Comparison of ENCODE assay signal across 24 cellular contexts in the genomic region with DNA sequence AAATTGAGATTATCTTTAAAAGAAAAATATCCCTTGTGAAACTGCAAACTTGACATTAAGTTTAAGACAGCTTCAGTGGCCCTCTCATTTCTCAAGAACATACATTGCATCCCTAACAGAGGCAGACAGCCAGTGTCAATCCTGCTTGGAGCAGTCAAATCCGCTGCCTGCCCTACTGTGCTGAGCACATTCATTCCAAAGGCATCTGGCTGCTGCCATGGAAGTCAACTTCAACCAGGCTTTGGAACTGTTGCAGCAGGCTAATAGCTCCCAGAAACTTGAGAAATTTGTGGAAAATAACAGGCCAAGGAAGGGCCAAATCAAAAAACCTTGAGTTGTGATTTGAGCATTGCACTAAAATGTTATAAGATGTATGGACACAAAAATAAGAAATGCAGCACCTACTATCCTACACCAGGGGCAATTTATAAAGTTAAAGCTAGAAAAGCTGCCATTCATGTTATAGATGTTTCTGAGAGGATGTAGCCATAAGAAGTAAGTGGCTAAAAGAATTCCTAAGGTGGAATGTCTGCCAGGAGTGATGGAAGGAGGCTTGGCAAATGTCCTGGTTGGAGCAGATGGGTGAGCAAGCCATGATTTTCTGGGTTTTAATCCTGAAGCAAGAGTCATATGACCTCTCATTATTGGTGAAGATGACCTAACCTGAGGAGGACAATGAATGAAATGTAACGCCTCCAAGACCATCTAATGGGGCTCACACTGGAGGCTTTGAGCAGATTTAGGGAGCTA. TPM values are rescaled to one million over a fixed set of nuclear protein-coding genes. Genes with fewer than 3 reads are reported as not detected.
"Had no signal": no experiment of that assay in that cellular context is flagged by ENCODE, and none has a peak within 500 bp of the region (broad histone marks: within the 10 kb centered on the region; RNA-seq: fewer than 3 reads in every experiment).

No MANE protein-coding gene starts in this region.

- DNase-seq: activated B cell treated with CpG ODN at 0.5 μM for 24 hours; activated CD4-positive, alpha-beta memory T cell treated with anti-CD3 and anti-CD28 coated beads for 36 hours; activated CD4-positive, alpha-beta T cell treated with anti-CD3 and anti-CD28 coated beads for 48 hours; activated naive CD4-positive, alpha-beta T cell treated with Interleukin-2 at 50 U/mL for 16 hours; activated naive CD8-positive, alpha-beta T cell treated with anti-CD3 and anti-CD28 coated beads for 36 hours; activated T-cell treated with anti-CD3 and anti-CD28 coated beads, Interleukin-2, amount 50 U/mL, for 48 hours; gastrocnemius medialis; islet precursor cell; left cardiac atrium; midbrain; natural killer cell; retina; sigmoid colon; stimulated activated CD4-positive, alpha-beta T cell treated with anti-CD3 and anti-CD28 coated beads, Interleukin-2, amount 100 ng/mL, for 48 hours; stimulated activated naive CD4-positive, alpha-beta T cell treated with Interleukin-2 at 50 U/mL for 16 hours; upper lobe of right lung had no signal

- H3K36me3 ChIP-seq: gastrocnemius medialis, sigmoid colon, upper lobe of right lung had no signal

- H3K27me3 Mint-ChIP-seq: activated B cell treated with CpG ODN at 0.5 μM for 24 hours; activated CD4-positive, alpha-beta memory T cell treated with anti-CD3 and anti-CD28 coated beads for 36 hours; activated naive CD8-positive, alpha-beta T cell treated with anti-CD3 and anti-CD28 coated beads for 36 hours; progenitor cell of endocrine pancreas had no signal

- H3K4me1 Mint-ChIP-seq: activated B cell treated with CpG ODN at 0.5 μM for 24 hours; activated naive CD8-positive, alpha-beta T cell treated with anti-CD3 and anti-CD28 coated beads for 36 hours; natural killer cell had no signal

- H3K4me1 ChIP-seq: gastrocnemius medialis, upper lobe of right lung had no signal

- H3K9me3 Mint-ChIP-seq: activated B cell treated with CpG ODN at 0.5 μM for 24 hours; activated CD4-positive, alpha-beta memory T cell treated with anti-CD3 and anti-CD28 coated beads for 36 hours; activated naive CD8-positive, alpha-beta T cell treated with anti-CD3 and anti-CD28 coated beads for 36 hours; natural killer cell had no signal

- ATAC-seq: gastrocnemius medialis, left cardiac atrium, natural killer cell, upper lobe of right lung had no signal

- H3K4me3 Mint-ChIP-seq: activated B cell treated with CpG ODN at 0.5 μM for 24 hours; activated CD4-positive, alpha-beta memory T cell treated with anti-CD3 and anti-CD28 coated beads for 36 hours; activated naive CD8-positive, alpha-beta T cell treated with anti-CD3 and anti-CD28 coated beads for 36 hours; natural killer cell had no signal

- H3K36me3 Mint-ChIP-seq: activated CD4-positive, alpha-beta memory T cell treated with anti-CD3 and anti-CD28 coated beads for 36 hours; activated naive CD8-positive, alpha-beta T cell treated with anti-CD3 and anti-CD28 coated beads for 36 hours; natural killer cell had no signal

- H3K27ac ChIP-seq: epithelial cell of prostate, gastrocnemius medialis, sigmoid colon, upper lobe of right lung had no signal

- H3K27me3 ChIP-seq: gastrocnemius medialis, sigmoid colon, upper lobe of right lung had no signal

- H3K27ac Mint-ChIP-seq: activated B cell treated with CpG ODN at 0.5 μM for 24 hours; activated CD4-positive, alpha-beta memory T cell treated with anti-CD3 and anti-CD28 coated beads for 36 hours; activated naive CD8-positive, alpha-beta T cell treated with anti-CD3 and anti-CD28 coated beads for 36 hours; natural killer cell; progenitor cell of endocrine pancreas had no signal

- H3K9me3 ChIP-seq: gastrocnemius medialis, sigmoid colon, upper lobe of right lung had no signal

- H3K4me3 ChIP-seq: gastrocnemius medialis, sigmoid colon, smooth muscle cell, upper lobe of right lung had no signal

RNA-seq across cellular contexts. Expression of gene HAO1, which starts 31.5 kb away (rescaled TPM):
- total RNA-seq: activated B cell treated with CpG ODN at 0.5 μM for 24 hours; activated CD4-positive, alpha-beta memory T cell treated with anti-CD3 and anti-CD28 coated beads for 36 hours; activated naive CD8-positive, alpha-beta T cell treated with anti-CD3 and anti-CD28 coated beads for 36 hours; bronchial epithelial cell; chondrocyte; left cardiac atrium; natural killer cell; osteoblast; progenitor cell of endocrine pancreas; sigmoid colon; smooth muscle cell; subcutaneous adipose tissue; T-helper 1 cell treated with Interleukin-12 subunit alpha and Interleukin-12 subunit beta and Interleukin-4 antibody, amounts not matched to agents 30 ng/mL and 1 ng/mL, for 36 hours; upper lobe of right lung had no signal
- polyA plus RNA-seq: sigmoid colon, smooth muscle cell had no signal
